21 cellular contexts compared by ENCODE assay signal in genomic region chr17:48225725-48226567, GRCh38.
"Had no signal": no experiment of that assay in that cellular context is flagged by ENCODE, and none has a peak within 500 bp of the region (broad histone marks: within the 10 kb centered on the region; RNA-seq: fewer than 3 reads in every experiment).

No MANE protein-coding gene starts in this region.

- H3K27ac Mint-ChIP-seq: activated CD4-positive, alpha-beta T cell treated with anti-CD3 and anti-CD28 coated beads for 36 hours; activated naive CD4-positive, alpha-beta T cell treated with anti-CD3 and anti-CD28 coated beads, Interleukin-2, amount 10 ng/mL, durations not matched to agents 7 days and 5 days; mesothelial cell of epicardium; progenitor cell of endocrine pancreas; stimulated activated naive CD8-positive, alpha-beta T cell treated with anti-CD3 and anti-CD28 coated beads, Interleukin-15, amount 100 ng/mL, for 72 hours; T-helper 2 cell treated with Interferon-gamma antibody and Interleukin-4, amounts not matched to agents 5 μg/mL and 100 μg/mL, for 36 hours had no signal

- H3K4me3 ChIP-seq: gastroesophageal sphincter, right lobe of liver, skin epidermis had no signal

- FAIRE-seq: astrocyte had no signal

- H3K36me3 ChIP-seq: brain microvascular endothelial cell, gastroesophageal sphincter, neutrophil, right lobe of liver had no signal

- DNase-seq: activated CD4-positive, alpha-beta T cell treated with anti-CD3 and anti-CD28 coated beads for 36 hours; activated CD4-positive, CD25-positive, alpha-beta regulatory T cell; activated effector memory CD4-positive, alpha-beta T cell treated with anti-CD3 and anti-CD28 coated beads, Interleukin-2, amount 50 U/mL, for 16 hours; activated naive CD4-positive, alpha-beta T cell treated with anti-CD3 and anti-CD28 coated beads, Interleukin-2, amount 10 ng/mL, durations not matched to agents 7 days and 5 days; amniotic stem cell; brain microvascular endothelial cell; head of caudate nucleus; hippocampal formation; naive thymus-derived CD8-positive, alpha-beta T cell; right lobe of liver; stimulated activated CD4-positive, alpha-beta T cell treated with anti-CD3 and anti-CD28 coated beads, Interleukin-12 subunit alpha, Interleukin-12 subunit beta, amount 100 ng/mL, for 4 hours; stimulated activated CD4-positive, alpha-beta T cell treated with anti-CD3 and anti-CD28 coated beads, Interleukin-4, amount 100 ng/mL, for 1 hour; stimulated activated naive CD8-positive, alpha-beta T cell treated with anti-CD3 and anti-CD28 coated beads, Interleukin-15, amount 100 ng/mL, for 72 hours; substantia nigra had no signal

- H3K9me3 ChIP-seq: gastroesophageal sphincter, neutrophil, right lobe of liver had no signal

- ATAC-seq: activated CD4-positive, alpha-beta T cell treated with anti-CD3 and anti-CD28 coated beads for 36 hours; gastroesophageal sphincter; naive thymus-derived CD8-positive, alpha-beta T cell; right lobe of liver; stimulated activated naive CD8-positive, alpha-beta T cell treated with anti-CD3 and anti-CD28 coated beads, Interleukin-15, amount 100 ng/mL, for 72 hours had no signal

- H3K27me3 Mint-ChIP-seq: activated CD4-positive, alpha-beta T cell treated with anti-CD3 and anti-CD28 coated beads for 36 hours; activated naive CD4-positive, alpha-beta T cell treated with anti-CD3 and anti-CD28 coated beads, Interleukin-2, amount 10 ng/mL, durations not matched to agents 7 days and 5 days; naive thymus-derived CD8-positive, alpha-beta T cell; stimulated activated naive CD8-positive, alpha-beta T cell treated with anti-CD3 and anti-CD28 coated beads, Interleukin-15, amount 100 ng/mL, for 72 hours had no signal

- H3K9me3 Mint-ChIP-seq: activated naive CD4-positive, alpha-beta T cell treated with anti-CD3 and anti-CD28 coated beads, Interleukin-2, amount 10 ng/mL, durations not matched to agents 7 days and 5 days; mesothelial cell of epicardium; naive thymus-derived CD8-positive, alpha-beta T cell; stimulated activated naive CD8-positive, alpha-beta T cell treated with anti-CD3 and anti-CD28 coated beads, Interleukin-15, amount 100 ng/mL, for 72 hours; T-helper 2 cell treated with Interferon-gamma antibody and Interleukin-4, amounts not matched to agents 5 μg/mL and 100 μg/mL, for 36 hours had no signal

- H3K4me1 ChIP-seq: gastroesophageal sphincter, right lobe of liver had no signal

- H3K36me3 Mint-ChIP-seq: mesothelial cell of epicardium had no signal

- H3K27me3 ChIP-seq: brain microvascular endothelial cell, right lobe of liver had no signal

- H3K27ac ChIP-seq: brain microvascular endothelial cell, gastroesophageal sphincter, neutrophil, right lobe of liver, skin epidermis had no signal

- H3K4me3 Mint-ChIP-seq: activated CD4-positive, alpha-beta T cell treated with anti-CD3 and anti-CD28 coated beads for 36 hours; activated naive CD4-positive, alpha-beta T cell treated with anti-CD3 and anti-CD28 coated beads, Interleukin-2, amount 10 ng/mL, durations not matched to agents 7 days and 5 days; mesothelial cell of epicardium; naive thymus-derived CD8-positive, alpha-beta T cell; stimulated activated naive CD8-positive, alpha-beta T cell treated with anti-CD3 and anti-CD28 coated beads, Interleukin-15, amount 100 ng/mL, for 72 hours; T-helper 2 cell treated with Interferon-gamma antibody and Interleukin-4, amounts not matched to agents 5 μg/mL and 100 μg/mL, for 36 hours had no signal
